ENCODE assay signal across 1 cellular context in genomic region chr10:43407576-43408330, GRCh38.
A peak's percentile ranks its signal among the peaks of the same experiment; 100 is the strongest.
TF ChIP-seq lines count a peak whose summit lies in the region.

No MANE protein-coding gene starts in this region.

TF ChIP-seq in GM12878, 131 proteins besides CTCF, POLR2A, EP300 and RAD21 (continued from another document):
- TF ChIP-seq NKRF (conservative IDR thresholded peaks at IDR 0.05): peak; percentile 91
TF ChIP-seq in GM12878: peak in this region for 43.
